In the genomic region with DNA sequence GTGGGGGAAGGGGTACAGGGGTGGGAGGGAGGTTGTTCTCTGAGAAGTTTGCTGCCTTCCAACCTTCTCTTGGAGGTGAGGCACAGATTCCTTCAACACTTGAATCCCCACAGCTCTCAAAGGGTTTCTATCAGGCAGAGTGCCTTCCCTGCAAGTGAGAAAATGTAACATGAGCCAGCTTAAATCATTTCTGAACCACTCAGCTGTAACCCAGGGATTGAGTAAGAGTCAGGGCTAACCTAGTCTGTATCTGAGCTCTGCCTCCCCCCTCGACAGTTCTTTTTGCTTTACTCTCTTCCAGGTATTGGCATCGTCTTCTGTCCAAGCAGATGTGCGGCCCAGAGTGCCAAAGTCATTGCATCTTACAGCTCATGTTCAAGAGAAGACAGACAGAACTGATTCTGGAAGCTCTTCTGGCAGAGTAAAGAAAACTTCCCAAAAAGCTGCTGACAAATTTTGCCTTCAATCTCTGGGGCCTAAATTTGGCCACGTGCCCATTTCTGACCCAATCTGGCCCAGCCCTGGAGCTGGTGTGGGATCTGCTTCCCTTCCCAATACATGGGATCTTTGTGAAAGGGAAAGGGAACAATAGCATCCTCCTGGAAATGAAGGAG, we compare ENCODE assay signal across 17 cellular contexts.
DNase-seq lines count a peak whose midpoint lies in the region; ATAC-seq, FAIRE-seq and TF ChIP-seq lines count a peak whose summit lies in the region.
"Had no signal": no experiment of that assay in that cellular context is flagged by ENCODE, and none has a peak within 500 bp of the region (broad histone marks: within the 10 kb centered on the region; RNA-seq: fewer than 3 reads in every experiment).

No MANE protein-coding gene starts in this region.

- H3K27me3 ChIP-seq in psoas muscle (ENCODE audit: insufficient read depth in 3 of 3, low read length in 2 of 3), result no peaks in the 10 kb centered on the region
- H3K27me3 ChIP-seq in small intestine (ENCODE audit: control insufficient read depth in 2 of 2, insufficient read depth in 2 of 2, low read length in 2 of 2), result no peaks in the 10 kb centered on the region
- H3K27me3 ChIP-seq: MG63 had no signal

- no peak overlapping the region for H3K27ac Mint-ChIP-seq in natural killer cell treated with Interleukin-12 subunit alpha and Interleukin-12 subunit beta and Interleukin-15 and Interleukin-18, amount 100 ng/mL, for 72 hours
- H3K27ac Mint-ChIP-seq: activated CD4-positive, alpha-beta T cell treated with anti-CD3 and anti-CD28 coated beads for 36 hours; activated naive CD8-positive, alpha-beta T cell treated with anti-CD3 and anti-CD28 coated beads, Interleukin-2, amount 50 U/mL, for 24 hours; T-helper 1 cell treated with Interleukin-12 subunit alpha and Interleukin-12 subunit beta and Interleukin-4 antibody, amounts not matched to agents 30 μg/mL and 1 μg/mL, for 36 hours had no signal

- WGBS in psoas muscle, 3 donors, result 23 to 50% (median 33%) methylated on average over 4 of the region's 4 CpGs
- 80 to 86% (median 80%) methylated on average over 4 of the region's 4 CpGs for WGBS in small intestine, 3 donors

- no peak overlapping the region for H3K4me3 Mint-ChIP-seq in natural killer cell treated with Interleukin-12 subunit alpha and Interleukin-12 subunit beta and Interleukin-15 and Interleukin-18, amount 100 ng/mL, for 72 hours
- H3K4me3 Mint-ChIP-seq: activated CD4-positive, alpha-beta T cell treated with anti-CD3 and anti-CD28 coated beads for 36 hours; activated naive CD8-positive, alpha-beta T cell treated with anti-CD3 and anti-CD28 coated beads, Interleukin-2, amount 50 U/mL, for 24 hours; T-helper 1 cell treated with Interleukin-12 subunit alpha and Interleukin-12 subunit beta and Interleukin-4 antibody, amounts not matched to agents 30 μg/mL and 1 μg/mL, for 36 hours had no signal

- peaks cover 18 to 22% of the 10 kb centered on the region in 2 donors for H3K4me1 Mint-ChIP-seq in natural killer cell treated with Interleukin-12 subunit alpha and Interleukin-12 subunit beta and Interleukin-15 and Interleukin-18, amount 100 ng/mL, for 72 hours (ENCODE audit: low read depth in 2 of 2)

- no peak overlapping the region for H3K4me3 ChIP-seq in HEK293 (ENCODE audit: low read depth, low read length)
- H3K4me3 ChIP-seq in epithelial cell of proximal tubule (ENCODE audit: low read depth, low read length), result no peak overlapping the region
- no peak overlapping the region for H3K4me3 ChIP-seq in psoas muscle
- H3K4me3 ChIP-seq in small intestine (ENCODE audit: low read depth in 1 of 2, low read length in 2 of 2), result no peak overlapping the region
- H3K4me3 ChIP-seq: MG63, spleen had no signal

- FAIRE-seq in small intestine (lab: Jason Lieb, UNC), result no peak
- FAIRE-seq: H1 had no signal

- no peaks in the 10 kb centered on the region for H3K36me3 Mint-ChIP-seq in natural killer cell treated with Interleukin-12 subunit alpha and Interleukin-12 subunit beta and Interleukin-15 and Interleukin-18, amount 100 ng/mL, for 72 hours

- intact Hi-C loops in psoas muscle (cut with DNase I), result loop anchor here (5.0 to 10.0 kb wide), 2 partner anchors 221 to 432 kb away; no protein-coding TSS in a partner anchor

- peak; percentile 36 to 69 (median 58) for ATAC-seq in psoas muscle
- ATAC-seq in natural killer cell treated with Interleukin-12 subunit alpha and Interleukin-12 subunit beta and Interleukin-15 and Interleukin-18, amount 100 ng/mL, for 72 hours, result no peak
- ATAC-seq: activated CD4-positive, alpha-beta T cell treated with anti-CD3 and anti-CD28 coated beads for 36 hours; activated naive CD8-positive, alpha-beta T cell treated with anti-CD3 and anti-CD28 coated beads, Interleukin-2, amount 50 U/mL, for 24 hours had no signal

- H3K27me3 Mint-ChIP-seq in natural killer cell treated with Interleukin-12 subunit alpha and Interleukin-12 subunit beta and Interleukin-15 and Interleukin-18, amount 100 ng/mL, for 72 hours, result peaks cover 9 to 23% of the 10 kb centered on the region in 2 donors
- H3K27me3 Mint-ChIP-seq: activated CD4-positive, alpha-beta T cell treated with anti-CD3 and anti-CD28 coated beads for 36 hours had no signal

- H3K9me3 ChIP-seq in HEK293 (ENCODE audit: control insufficient read depth, insufficient read depth, low read depth, low read length) (no peaks in the 10 kb centered on the region), psoas muscle (no peaks in the 10 kb centered on the region), small intestine (ENCODE audit: control insufficient read depth, low read depth) (no peaks in the 10 kb centered on the region)
- H3K9me3 ChIP-seq: MG63, spleen had no signal

- CTCF ChIA-PET in HEK293 (lab: Yijun Ruan, JAX), result interaction anchor here (0.6 to 1.4 kb wide), 2 partner anchors 106 to 432 kb away, joined by 3 read pairs; no protein-coding TSS in a partner anchor

- H3K9me3 Mint-ChIP-seq in natural killer cell treated with Interleukin-12 subunit alpha and Interleukin-12 subunit beta and Interleukin-15 and Interleukin-18, amount 100 ng/mL, for 72 hours, result no peaks in the 10 kb centered on the region
- H3K9me3 Mint-ChIP-seq: activated naive CD8-positive, alpha-beta T cell treated with anti-CD3 and anti-CD28 coated beads, Interleukin-2, amount 50 U/mL, for 24 hours; T-helper 1 cell treated with Interleukin-12 subunit alpha and Interleukin-12 subunit beta and Interleukin-4 antibody, amounts not matched to agents 30 μg/mL and 1 μg/mL, for 36 hours had no signal

- H3K27ac ChIP-seq in HEK293 (ENCODE audit: extremely low read depth, low read depth, low read length) (no peak overlapping the region), psoas muscle (peak overlapping the region; percentile 30), small intestine (ENCODE audit: low read depth in 1 of 2, low read length in 1 of 2) (no peak overlapping the region)
- H3K27ac ChIP-seq: HL-60, spleen had no signal

- DNase-seq in NCI-H510A treated with DMSO at 0.1 percent for 48 hours (lab: John Stamatoyannopoulos, UW) (peak; percentile 7), epithelial cell of proximal tubule (ENCODE audit: low read depth) (peak; percentile 62), psoas muscle (peak; percentile 42 to 76), NCI-H446 treated with DMSO at 0.1 percent for 48 hours (lab: John Stamatoyannopoulos, UW) (no peak), small intestine (no peak)
- DNase-seq in natural killer cell treated with Interleukin-12 subunit alpha and Interleukin-12 subunit beta and Interleukin-15 and Interleukin-18, amount 100 ng/mL, for 72 hours (ENCODE audit: low spot score), result no peak
- DNase-seq: activated CD4-positive, alpha-beta T cell treated with anti-CD3 and anti-CD28 coated beads for 36 hours; activated naive CD8-positive, alpha-beta T cell treated with anti-CD3 and anti-CD28 coated beads, Interleukin-2, amount 50 U/mL, for 24 hours; activated T-cell treated with anti-CD3 and anti-CD28 coated beads, Interleukin-2, amount 50 U/mL, for 1 hour; hippocampal formation; MG63; spleen; substantia nigra had no signal

- H3K36me3 ChIP-seq in HEK293 (ENCODE audit: control insufficient read depth in 2 of 2, insufficient read depth in 1 of 2, low read length in 2 of 2), result no peaks in the 10 kb centered on the region
- H3K36me3 ChIP-seq in psoas muscle (ENCODE audit: insufficient read depth in 1 of 2, low read depth in 1 of 2), result no peaks in the 10 kb centered on the region
- no peaks in the 10 kb centered on the region for H3K36me3 ChIP-seq in small intestine (ENCODE audit: control insufficient read depth in 2 of 2, insufficient read depth in 2 of 2, low read length in 2 of 2)
- H3K36me3 ChIP-seq: MG63, spleen had no signal

- TF ChIP-seq CTCF in HEK293 (tag by site-specific recombination; IDR thresholded peaks at IDR 0.05) (no peak), epithelial cell of proximal tubule (conservative IDR thresholded peaks at IDR 0.05; ENCODE audit: low read depth, low read length) (no peak), psoas muscle (IDR thresholded peaks at IDR 0.05) (no peak)

- no peaks in the 10 kb centered on the region for H3K4me1 ChIP-seq in HEK293 (ENCODE audit: control insufficient read depth, insufficient read depth, low read length)
- peaks cover 26% of the 10 kb centered on the region for H3K4me1 ChIP-seq in psoas muscle
- peaks cover 5 to 9% of the 10 kb centered on the region in 2 donors for H3K4me1 ChIP-seq in small intestine (ENCODE audit: control insufficient read depth in 2 of 2, insufficient read depth in 1 of 2, low read depth in 1 of 2, low read length in 1 of 2)

- POLR2A ChIA-PET in HEK293 (lab: Yijun Ruan, JAX), result interaction anchor here (1.7 kb wide), 1 partner anchor 18 kb away, joined by 3 read pairs; no protein-coding TSS in a partner anchor

TF ChIP-seq in HEK293, 187 proteins besides CTCF, POLR2A, EP300 and RAD21:
- no peak for TF ChIP-seq ZNF112 (tag by site-specific recombination; IDR thresholded peaks at IDR 0.05)
- 0 out of 2 replicates have a peak, but pooled peaks have one; percentile 23 for TF ChIP-seq ZNF335 (tag by site-specific recombination; conservative IDR thresholded peaks at IDR 0.05)
TF ChIP-seq in HEK293: peak in this region for 1.

Comparison
In these comparisons a context has a peak if more than half of its experiments do, and no peak if none do; other contexts are left out.
1. DNase-seq: peak in NCI-H510A treated with DMSO at 0.1 percent for 48 hours (single experiment), epithelial cell of proximal tubule (single experiment) and psoas muscle (2 of 2); none in natural killer cell treated with Interleukin-12 subunit alpha and Interleukin-12 subunit beta and Interleukin-15 and Interleukin-18, amount 100 ng/mL, for 72 hours (single experiment), NCI-H446 treated with DMSO at 0.1 percent for 48 hours (single experiment) and small intestine (single experiment).
2. ATAC-seq: peak in psoas muscle (4 of 4); none in natural killer cell treated with Interleukin-12 subunit alpha and Interleukin-12 subunit beta and Interleukin-15 and Interleukin-18, amount 100 ng/mL, for 72 hours (0 of 2).